In genomic region chr6:87702589-87702945, GRCh38 we compare ENCODE assay signal across 8 cellular contexts. TPM values are rescaled to one million over a fixed set of nuclear protein-coding genes. Genes with fewer than 3 reads are reported as not detected.
DNase-seq lines count a peak whose midpoint lies in the region; ATAC-seq and TF ChIP-seq lines count a peak whose summit lies in the region.

No MANE protein-coding gene starts in this region.

- H3K36me3 ChIP-seq in OCI-LY7 (ENCODE audit: insufficient read depth, low read length) (peaks cover 40% of the 10 kb centered on the region), colonic mucosa (no peaks in the 10 kb centered on the region), muscle layer of colon (ENCODE audit: insufficient read depth, low read length) (no peaks in the 10 kb centered on the region)

- H3K27ac Mint-ChIP-seq in activated CD4-positive, alpha-beta T cell treated with anti-CD3 and anti-CD28 coated beads, Interleukin-2, amount 10 ng/mL, durations not matched to agents 24 days and 14 days, result peak overlapping the region; percentile 97

- no peaks in the 10 kb centered on the region for H3K9me3 Mint-ChIP-seq in activated CD4-positive, alpha-beta T cell treated with anti-CD3 and anti-CD28 coated beads, Interleukin-2, amount 10 ng/mL, durations not matched to agents 24 days and 14 days

- DNase-seq in activated CD4-positive, alpha-beta T cell treated with anti-CD3 and anti-CD28 coated beads, Interleukin-2, amount 10 ng/mL, durations not matched to agents 24 days and 14 days, result no peak
- no peak for DNase-seq in activated CD4-positive, alpha-beta T cell treated with anti-CD3 and anti-CD28 coated beads, Interleukin-2, amount 50 U/mL, for 1 hour
- DNase-seq in OCI-LY7 (ENCODE audit: low spot score), result peak; percentile 58
- no peak for DNase-seq in colonic mucosa
- DNase-seq in OCI-M2 (lab: John Stamatoyannopoulos, UW; ENCODE audit: unreplicated experiment), result no peak
- DNase-seq in Ammon's horn (ENCODE audit: low spot score), result no peak

- H3K4me3 ChIP-seq in OCI-LY7 (ENCODE audit: low read depth, low read length, poor library complexity, severe bottlenecking), result peak overlapping the region; percentile 94
- H3K4me3 ChIP-seq in colonic mucosa, result peak overlapping the region; percentile 90
- peak overlapping the region; percentile 51 to 97 for H3K4me3 ChIP-seq in muscle layer of colon (ENCODE audit: low read depth in 1 of 2, low read length in 2 of 2)

- H3K4me3 Mint-ChIP-seq in activated CD4-positive, alpha-beta T cell treated with anti-CD3 and anti-CD28 coated beads, Interleukin-2, amount 10 ng/mL, durations not matched to agents 24 days and 14 days, result peak overlapping the region; percentile 97

- H3K9ac ChIP-seq in colonic mucosa (ENCODE audit: low read depth in 2 of 2, low read length in 2 of 2) (peak overlapping the region; percentile 20 to 98), muscle layer of colon (ENCODE audit: low read length) (peak overlapping the region; percentile 40)

- peaks cover 29% of the 10 kb centered on the region for H3K4me1 Mint-ChIP-seq in activated CD4-positive, alpha-beta T cell treated with anti-CD3 and anti-CD28 coated beads, Interleukin-2, amount 10 ng/mL, durations not matched to agents 24 days and 14 days

- intact Hi-C loops in activated CD4-positive, alpha-beta T cell treated with anti-CD3 and anti-CD28 coated beads, Interleukin-2, amount 10 ng/mL, durations not matched to agents 24 days and 14 days (cut with micrococcal nuclease), result loop anchor here (1.0 to 5.0 kb wide), 11 partner anchors 30 to 1650 kb away; partner anchors contain the start of genes CFAP206, ORC3, PNRC1 and RNGTT
- intact Hi-C loops in OCI-LY7 (cut with micrococcal nuclease; ENCODE audit: unreplicated experiment) (loop anchor here (1.0 to 5.0 kb wide), 4 partner anchors 53 to 915 kb away; partner anchors contain the start of gene CFAP206), colonic mucosa (cut with DNase I) (no loop called here)

- peaks cover 34% of the 10 kb centered on the region for H4K20me1 ChIP-seq in OCI-LY7 (ENCODE audit: insufficient read depth, low read length)

- peak overlapping the region; percentile 89 for H3K27ac ChIP-seq in OCI-LY7 (ENCODE audit: low read depth, low read length, poor library complexity, severe bottlenecking)
- peak overlapping the region; percentile 95 for H3K27ac ChIP-seq in colonic mucosa
- H3K27ac ChIP-seq in muscle layer of colon (ENCODE audit: low read depth, low read length), result peak overlapping the region; percentile 96

- no peaks in the 10 kb centered on the region for H3K9me3 ChIP-seq in OCI-LY7 (ENCODE audit: low read length)
- H3K9me3 ChIP-seq in colonic mucosa, result no peaks in the 10 kb centered on the region
- H3K9me3 ChIP-seq in muscle layer of colon (ENCODE audit: low read length), result no peaks in the 10 kb centered on the region

- peak; percentile 7 for ATAC-seq in HG03060 (IDR thresholded peaks at IDR 0.05; ENCODE audit: low read depth, unreplicated experiment)

- no peaks in the 10 kb centered on the region for H3K27me3 Mint-ChIP-seq in activated CD4-positive, alpha-beta T cell treated with anti-CD3 and anti-CD28 coated beads, Interleukin-2, amount 10 ng/mL, durations not matched to agents 24 days and 14 days

- CTCF ChIA-PET in OCI-LY7 (lab: Charles Lee; ENCODE audit: unreplicated experiment), result interaction anchor here (0.6 kb wide), 1 partner anchor 11 kb away, joined by 3 read pairs; no protein-coding TSS in a partner anchor

- H3K4me2 ChIP-seq in OCI-LY7 (ENCODE audit: low read length), result peak overlapping the region; percentile 75

- H3K36me3 Mint-ChIP-seq in activated CD4-positive, alpha-beta T cell treated with anti-CD3 and anti-CD28 coated beads, Interleukin-2, amount 10 ng/mL, durations not matched to agents 24 days and 14 days (ENCODE audit: low read depth), result peaks cover 20% of the 10 kb centered on the region

- H3K4me1 ChIP-seq in OCI-LY7 (ENCODE audit: insufficient read depth, low read length, poor library complexity, severe bottlenecking) (peaks cover 48% of the 10 kb centered on the region), colonic mucosa (no peaks in the 10 kb centered on the region), muscle layer of colon (ENCODE audit: insufficient read depth, low read length) (peaks cover 17% of the 10 kb centered on the region)

- H3K27me3 ChIP-seq in colonic mucosa (no peaks in the 10 kb centered on the region), muscle layer of colon (ENCODE audit: control insufficient read depth in 1 of 2, insufficient read depth in 2 of 2, low read length in 2 of 2) (no peaks in the 10 kb centered on the region)

- H3K79me2 ChIP-seq in OCI-LY7 (ENCODE audit: insufficient read depth, low read depth, low read length), result peaks cover 53% of the 10 kb centered on the region

- no peaks in the 10 kb centered on the region for H3K9me2 ChIP-seq in OCI-LY7 (ENCODE audit: insufficient read depth, low read length)

- H2AFZ ChIP-seq in OCI-LY7 (ENCODE audit: low read length), result peak overlapping the region; percentile 43; the same call in 1 of the 2 replicates

- TSS peak; percentile 82 for BruUV-seq in OCI-LY7 (replicated peaks; lab: Mats Ljungman, UMichigan)

- POLR2A ChIA-PET in OCI-LY7 (lab: Charles Lee), result interaction anchor here (0.5 to 6.8 kb wide), 27 partner anchors 8 to 1700 kb away, joined by 3 to 67 read pairs (median 3); no protein-coding TSS in a partner anchor

- TF ChIP-seq CTCF in OCI-LY7 (conservative IDR thresholded peaks at IDR 0.05; ENCODE audit: low read length), result no peak
- no peak for TF ChIP-seq CTCF in colonic mucosa (IDR thresholded peaks at IDR 0.05)

RNA-seq across cellular contexts. Expression of gene AKIRIN2, which starts 0.5 kb away (rescaled TPM):
- 39.6 and 43.8 TPM in 2 replicates for total RNA-seq in activated CD4-positive, alpha-beta T cell treated with anti-CD3 and anti-CD28 coated beads, Interleukin-2, amount 10 ng/mL, durations not matched to agents 24 days and 14 days
- 70.3 and 70.4 TPM in 2 replicates for total RNA-seq in OCI-LY7 (2014; rRNA removed; shearing (Covaris generic))
- total RNA-seq in OCI-LY7 (2022) (127 and 129 TPM in 2 replicates), colonic mucosa (10 to 100 TPM; 30.2 to 48.3 TPM)
